Comparison of ENCODE assay signal across 1 cellular context in the genomic region with DNA sequence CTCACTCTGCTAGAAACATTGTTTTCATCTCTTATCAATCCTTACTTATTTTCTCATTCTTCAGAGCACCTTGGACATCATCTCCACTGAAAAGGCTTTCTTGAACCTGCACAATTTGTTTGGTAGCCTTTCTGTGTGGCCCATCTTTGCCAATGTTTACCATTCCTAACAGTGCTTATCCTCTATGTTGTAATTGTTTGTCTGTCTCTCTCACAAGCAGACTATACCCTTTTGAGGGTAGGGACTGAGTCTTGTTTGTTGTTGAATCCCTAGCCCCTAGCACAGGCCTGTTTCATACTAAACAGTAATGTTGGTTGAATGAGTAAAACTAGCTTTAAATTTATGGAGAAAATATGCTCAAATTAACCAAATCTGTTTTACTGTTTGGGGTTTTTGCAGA.
TF ChIP-seq lines count a peak whose summit lies in the region.

No MANE protein-coding gene starts in this region.

TF ChIP-seq in WTC11, 78 proteins besides CTCF, POLR2A, EP300 and RAD21 (continued from another document):
- TF ChIP-seq MXD4 (CRISPR knock-in tag; IDR thresholded peaks at IDR 0.05; ENCODE audit: borderline replicate concordance): no peak
- no peak for TF ChIP-seq RORB (CRISPR knock-in tag; IDR thresholded peaks at IDR 0.05)
- no peak for TF ChIP-seq ZNF121 (CRISPR knock-in tag; IDR thresholded peaks at IDR 0.05)
- TF ChIP-seq ZNF317 (CRISPR knock-in tag; IDR thresholded peaks at IDR 0.05; ENCODE audit: borderline replicate concordance, low read depth): no peak
